14 cellular contexts compared by ENCODE assay signal in the genomic region with DNA sequence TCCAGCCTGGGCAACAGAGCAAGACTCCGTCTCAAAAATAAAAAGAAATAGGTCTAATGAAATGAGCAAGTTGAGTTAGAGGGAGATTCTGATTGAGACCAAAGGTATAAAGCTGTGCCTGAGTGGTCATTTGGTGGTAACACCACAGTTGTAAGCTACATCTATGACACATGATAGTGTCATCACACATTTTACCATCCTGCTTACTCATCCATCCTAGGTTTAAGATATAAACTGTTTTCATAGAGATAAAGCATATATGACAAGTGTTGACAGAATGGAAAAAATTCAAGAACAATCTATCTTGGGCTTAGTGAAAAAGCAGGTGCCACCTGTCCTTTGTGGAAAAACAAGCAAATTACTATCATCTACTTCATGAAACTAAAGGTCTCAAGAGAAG. TPM values are rescaled to one million over a fixed set of nuclear protein-coding genes. Genes with fewer than 3 reads are reported as not detected.
DNase-seq lines count a peak whose midpoint lies in the region; ATAC-seq and TF ChIP-seq lines count a peak whose summit lies in the region.
"Had no signal": no experiment of that assay in that cellular context is flagged by ENCODE, and none has a peak within 500 bp of the region (broad histone marks: within the 10 kb centered on the region; RNA-seq: fewer than 3 reads in every experiment).

No MANE protein-coding gene starts in this region.

- H3K9me2 ChIP-seq in SK-N-SH = no peaks in the 10 kb centered on the region

- ATAC-seq in HG03097 (IDR thresholded peaks at IDR 0.05; ENCODE audit: low FRiP score, unreplicated experiment) = no peak
- ATAC-seq in HG02885 (IDR thresholded peaks at IDR 0.05; ENCODE audit: poor library complexity, unreplicated experiment) = no peak

- H3K27ac ChIP-seq in ACC112 (ENCODE audit: low read depth, low read length) (peak overlapping the region; percentile 66), SK-N-SH (ENCODE audit: low read depth in 2 of 2, low read length in 1 of 2) (no peak overlapping the region; a peak in 1 of 4 replicates), adrenal gland (peak overlapping the region in 2 of 5 donors; percentile 39 to 53)
- H3K27ac ChIP-seq: esophagus squamous epithelium, thyroid gland had no signal

- no peak for TF ChIP-seq POLR2A in erythroblast (IDR thresholded peaks at IDR 0.05; ENCODE audit: low read length)
- no peak for TF ChIP-seq POLR2A in adrenal gland (IDR thresholded peaks at IDR 0.05)

- H3K36me3 ChIP-seq in ACC112 (ENCODE audit: insufficient read depth, low read length) (peaks cover 38% of the 10 kb centered on the region), SK-N-SH (replicated peaks in 1 of 2; ENCODE audit: control insufficient read depth in 1 of 2, insufficient read depth in 2 of 2, low read length in 1 of 2) (peaks cover 38 to 69% of the 10 kb centered on the region in 2 experiments), adrenal gland (replicated peaks in 1 of 2) (peaks cover 0 to 77% of the 10 kb centered on the region in 2 donors)

- H3K9me3 ChIP-seq in SK-N-SH (no peaks in the 10 kb centered on the region), adrenal gland (replicated peaks in 1 of 3) (no peaks in the 10 kb centered on the region)
- H3K9me3 ChIP-seq: esophagus squamous epithelium, thyroid gland had no signal

- TF ChIP-seq EP300 in SK-N-SH (IDR thresholded peaks at IDR 0.05; ENCODE audit: borderline replicate concordance in 1 of 2, low read depth in 1 of 2, low read length in 1 of 2) = no peak

- H3K4me3 ChIP-seq in ACC112 (ENCODE audit: low read depth, low read length) = no peak overlapping the region
- H3K4me3 ChIP-seq in SK-N-SH (ENCODE audit: low read depth in 2 of 2, low read length in 1 of 2) = no peak overlapping the region
- no peak overlapping the region for H3K4me3 ChIP-seq in adrenal gland
- H3K4me3 ChIP-seq: esophagus squamous epithelium, thyroid gland had no signal

- CTCF ChIA-PET in SK-N-SH (lab: Yijun Ruan, JAX) = interaction anchor here (6.3 kb wide), 1 partner anchor 15 kb away, joined by 31 read pairs; no protein-coding TSS in a partner anchor

- no peak for TF ChIP-seq RAD21 in SK-N-SH (IDR thresholded peaks at IDR 0.05; ENCODE audit: low read length)

- 87% methylated on average over 1 of the region's 1 CpG for WGBS in SK-N-SH (ENCODE audit: low lambda C conversion rate)
- 78 to 95% (median 87%) methylated on average over 1 of the region's 1 CpG for WGBS in adrenal gland, 4 donors

- H3K9ac ChIP-seq in SK-N-SH = no peak overlapping the region

- DNase-seq in EH (ENCODE audit: low read depth) (peak; percentile 71), SK-N-SH (no peak), erythroblast (lab: John Stamatoyannopoulos, UW) (peak; percentile 7 to 56), adrenal gland (no peak), NCI-H526 (lab: John Stamatoyannopoulos, UW) (no peak)
- DNase-seq: activated effector memory CD4-positive, alpha-beta T cell treated with Interleukin-2 at 50 U/mL for 16 hours; CD8-positive, alpha-beta memory T cell; esophagus squamous epithelium; NCI-H187 treated with DMSO at 0.1 percent for 48 hours; NCI-H748 treated with DMSO at 0.1 percent for 48 hours; thyroid gland had no signal

- peaks cover 8% of the 10 kb centered on the region; the same call in 1 of the 2 replicates for H4K20me1 ChIP-seq in SK-N-SH (ENCODE audit: insufficient read depth)

- POLR2A ChIA-PET in SK-N-SH (lab: Yijun Ruan, JAX) = no interaction called here

- intact Hi-C loops in adrenal gland (cut with DNase I) = no loop called here

- no peak overlapping the region for H3K4me2 ChIP-seq in SK-N-SH

- H3K27me3 ChIP-seq in ACC112 (ENCODE audit: insufficient read depth, low read length) (no peaks in the 10 kb centered on the region), SK-N-SH (ENCODE audit: insufficient read depth) (no peaks in the 10 kb centered on the region), adrenal gland (no peaks in the 10 kb centered on the region)
- H3K27me3 ChIP-seq: esophagus squamous epithelium, thyroid gland had no signal

- peaks cover 32% of the 10 kb centered on the region for H3F3A ChIP-seq in SK-N-SH (replicated peaks; ENCODE audit: insufficient read depth)

- H3K79me2 ChIP-seq in ACC112 (ENCODE audit: control insufficient read depth, insufficient read depth, low read length, unreplicated experiment) = peaks cover 35% of the 10 kb centered on the region
- peaks cover 65% of the 10 kb centered on the region for H3K79me2 ChIP-seq in SK-N-SH (ENCODE audit: insufficient read depth)

- no peak for TF ChIP-seq CTCF in SK-N-SH (IDR thresholded peaks at IDR 0.05)
- no peak for TF ChIP-seq CTCF in adrenal gland (IDR thresholded peaks at IDR 0.05)

- H3K4me1 ChIP-seq in ACC112 (ENCODE audit: control insufficient read depth, insufficient read depth, low read length, unreplicated experiment) = peaks cover 24% of the 10 kb centered on the region
- H3K4me1 ChIP-seq in SK-N-SH (ENCODE audit: control insufficient read depth in 1 of 2, insufficient read depth in 2 of 2, low read depth in 1 of 2, low read length in 1 of 2) = peaks cover 0 to under 1% of the 10 kb centered on the region in 2 experiments; a peak in 2 of 4 replicates
- H3K4me1 ChIP-seq in adrenal gland (replicated peaks in 1 of 2) = peaks cover 3 to 18% of the 10 kb centered on the region in 2 donors

- H2AFZ ChIP-seq in ACC112 (ENCODE audit: low read length, unreplicated experiment) = no peak overlapping the region
- H2AFZ ChIP-seq in SK-N-SH (ENCODE audit: low read depth) = no peak overlapping the region

TF ChIP-seq in SK-N-SH, 30 proteins besides CTCF, POLR2A, EP300 and RAD21:
- TF ChIP-seq IRF3 (IDR thresholded peaks at IDR 0.05; ENCODE audit: low read depth, low read length) (no peak), FOSL2 (IDR thresholded peaks at IDR 0.05; ENCODE audit: borderline replicate concordance, low read depth) (peak; percentile 58; the same call in 1 of the 2 replicates), TCF12 (IDR thresholded peaks at IDR 0.05) (peak; percentile 44), PBX3 (IDR thresholded peaks at IDR 0.05) (peak; percentile 60; the same call in 1 of the 2 replicates)
TF ChIP-seq in SK-N-SH: peak in this region for 3.

RNA-seq across cellular contexts. Expression of gene CFAP141, which starts 7.1 kb away (rescaled TPM):
- polyA plus RNA-seq in SK-N-SH (2012; rRNA removed) (not detected in 2 replicates), adrenal gland (under 1 TPM in 1 of 3 donors, not detected in 2; 0.51 TPM)
- polyA plus RNA-seq in SK-N-SH (2012; cell fraction: cytosol; rRNA removed) = not detected in 2 replicates
- not detected in 2 replicates for polyA plus RNA-seq in SK-N-SH (2012; cell fraction: nucleus; rRNA removed)
- not detected for total RNA-seq in adrenal gland
- total RNA-seq: CD8-positive, alpha-beta memory T cell; esophagus squamous epithelium; thyroid gland had no signal
- polyA plus RNA-seq: CD8-positive, alpha-beta memory T cell had no signal

RNA-seq across cellular contexts. Expression of gene UBAP2L, which starts 7.5 kb away (rescaled TPM):
- polyA plus RNA-seq in SK-N-SH (2012; rRNA removed) = 146 and 161 TPM in 2 replicates
- polyA plus RNA-seq in SK-N-SH (2012; cell fraction: cytosol; rRNA removed) = 111 and 115 TPM in 2 replicates
- 191 and 357 TPM in 2 replicates for polyA plus RNA-seq in SK-N-SH (2012; cell fraction: nucleus; rRNA removed)
- total RNA-seq in adrenal gland = 100 to 1,000 TPM in 4 of 8 donors, 10 to 100 TPM in 4; 51.0 to 152 (median 97.5) TPM
- 100 to 1,000 TPM in 2 of 3 donors, 10 to 100 TPM in 1; 88.9 to 185 (median 101) TPM for polyA plus RNA-seq in adrenal gland

RNA-seq across cellular contexts. Expression of gene TPM3, which starts 21.4 kb away (rescaled TPM):
- 324 and 359 TPM in 2 replicates for polyA plus RNA-seq in SK-N-SH (2012; rRNA removed)
- polyA plus RNA-seq in SK-N-SH (2012; cell fraction: cytosol; rRNA removed) = 391 and 506 TPM in 2 replicates
- polyA plus RNA-seq in SK-N-SH (2012; cell fraction: nucleus; rRNA removed) = 163 and 260 TPM in 2 replicates
- 100 to 1,000 TPM; 246 to 350 (median 269) TPM for total RNA-seq in adrenal gland
- polyA plus RNA-seq in adrenal gland = 100 to 1,000 TPM; 104 to 465 (median 111) TPM

RNA-seq across cellular contexts. Expression of gene NUP210L, which starts 58.4 kb away (rescaled TPM):
- not detected in 2 replicates for polyA plus RNA-seq in SK-N-SH (2012; rRNA removed)
- not detected in 2 replicates for polyA plus RNA-seq in SK-N-SH (2012; cell fraction: cytosol; rRNA removed)
- polyA plus RNA-seq in SK-N-SH (2012; cell fraction: nucleus; rRNA removed) = 0.02 TPM in 1 of 2 replicates, not detected in the other
- under 1 TPM in 3 of 8 donors, not detected in 5; 0.04 to 0.07 (median 0.07) TPM for total RNA-seq in adrenal gland
- polyA plus RNA-seq in adrenal gland = under 1 TPM in 1 of 3 donors, not detected in 2; 0.03 TPM

RNA-seq across cellular contexts. Expression of gene HAX1, which starts 59.2 kb away (rescaled TPM):
- 74.1 and 106 TPM in 2 replicates for polyA plus RNA-seq in SK-N-SH (2012; rRNA removed)
- polyA plus RNA-seq in SK-N-SH (2012; cell fraction: cytosol; rRNA removed) = 69.9 and 85.7 TPM in 2 replicates
- 88.9 and 96.0 TPM in 2 replicates for polyA plus RNA-seq in SK-N-SH (2012; cell fraction: nucleus; rRNA removed)
- 100 to 1,000 TPM in 3 of 8 donors, 10 to 100 TPM in 5; 80.7 to 121 (median 97.0) TPM for total RNA-seq in adrenal gland
- 100 to 1,000 TPM; 180 to 243 (median 182) TPM for polyA plus RNA-seq in adrenal gland

Comparison
In these comparisons a context has a peak if more than half of its experiments do, and no peak if none do; other contexts are left out.
1. DNase-seq: peak in EH (single experiment) and erythroblast (2 of 2); none in SK-N-SH (single experiment), adrenal gland (0 of 7) and NCI-H526 (0 of 2).